ENCODE assay signal across 15 cellular contexts in the genomic region with DNA sequence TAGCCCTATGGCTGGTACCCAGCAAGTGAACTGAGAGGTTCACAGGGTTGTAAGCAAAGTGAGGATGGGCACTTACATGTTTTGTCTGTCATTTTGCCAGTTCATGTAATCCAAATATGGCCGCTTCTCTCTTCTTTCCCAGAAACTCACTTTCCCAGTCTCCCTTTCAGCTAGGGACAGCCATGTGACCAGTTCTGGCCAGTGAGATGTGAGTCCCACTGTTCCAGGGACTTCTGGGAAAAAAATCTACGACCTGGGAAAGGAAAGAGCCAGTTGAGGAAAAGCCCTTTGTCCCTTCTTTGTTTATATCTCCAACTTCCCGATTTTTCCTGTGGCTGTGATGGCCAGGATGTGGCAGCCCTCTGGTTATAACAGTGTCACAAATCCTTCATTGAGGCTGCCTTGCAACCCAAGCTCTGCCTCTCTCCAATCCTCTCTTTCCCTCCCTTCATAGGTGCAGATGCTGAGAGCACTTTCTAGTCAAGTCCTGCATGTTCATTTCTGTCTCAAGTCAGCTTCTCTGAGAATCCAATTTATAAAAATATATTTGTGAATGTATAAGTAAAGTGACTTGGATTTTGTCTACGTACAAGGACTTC.
DNase-seq lines count a peak whose midpoint lies in the region; ATAC-seq, FAIRE-seq and TF ChIP-seq lines count a peak whose summit lies in the region.
"Had no signal": no experiment of that assay in that cellular context is flagged by ENCODE, and none has a peak within 500 bp of the region (broad histone marks: within the 10 kb centered on the region; RNA-seq: fewer than 3 reads in every experiment).

No MANE protein-coding gene starts in this region.

- H3K27ac ChIP-seq in OCI-LY3 (ENCODE audit: low read length) (no peak overlapping the region), endothelial cell of umbilical vein (ENCODE audit: insufficient read depth, low read depth, low read length) (no peak overlapping the region), WERI-Rb-1 (no peak overlapping the region), right atrium auricular region (no peak overlapping the region), MM.1S (ENCODE audit: low read length) (no peak overlapping the region)
- H3K27ac ChIP-seq: C4-2B had no signal

- H3K4me1 ChIP-seq in OCI-LY3 (ENCODE audit: low read length), result no peaks in the 10 kb centered on the region
- H3K4me1 ChIP-seq in endothelial cell of umbilical vein (ENCODE audit: control insufficient read depth, extremely low read depth, insufficient read depth, low read length), result no peaks in the 10 kb centered on the region
- H3K4me1 ChIP-seq in right atrium auricular region, result no peaks in the 10 kb centered on the region
- no peaks in the 10 kb centered on the region for H3K4me1 ChIP-seq in MM.1S (ENCODE audit: low read length)

- FAIRE-seq in endothelial cell of umbilical vein (lab: Jason Lieb, UNC), result no peak

- dilution Hi-C loops in endothelial cell of umbilical vein (cut with MboI; ENCODE audit: extremely low pct_ligation_motif_present, low sequenced_read_pairs), result no loop called here

- H3K4me1 Mint-ChIP-seq in HFFc6 (ENCODE audit: low read depth), result no peaks in the 10 kb centered on the region

- no peak for TF ChIP-seq POLR2A in endothelial cell of umbilical vein (IDR thresholded peaks at IDR 0.05; ENCODE audit: low read depth, low read length)

- H3K4me3 ChIP-seq in AG10803 (ENCODE audit: low read length) (no peak overlapping the region), OCI-LY3 (ENCODE audit: low read length) (no peak overlapping the region; the same call in 1 of the 2 replicates), endothelial cell of umbilical vein (replicated peaks in 1 of 3; ENCODE audit: insufficient read depth in 1 of 3, low read depth in 1 of 3, low read length in 3 of 3) (no peak overlapping the region), WERI-Rb-1 (ENCODE audit: low read depth, low read length) (no peak overlapping the region), right atrium auricular region (no peak overlapping the region), MM.1S (ENCODE audit: low read length) (no peak overlapping the region)

- CTCF ChIA-PET in endothelial cell of umbilical vein (lab: Charles Lee), result no interaction called here

- H2AFZ ChIP-seq in OCI-LY3 (ENCODE audit: low read depth, low read length) (peak overlapping the region; percentile 11; the same call in 1 of the 2 replicates), endothelial cell of umbilical vein (ENCODE audit: low read depth, low read length) (no peak overlapping the region), MM.1S (ENCODE audit: low read length) (no peak overlapping the region)

- H3K4me3 Mint-ChIP-seq in HFFc6, result peak overlapping the region; percentile 45; the same call in 1 of the 2 replicates
- H3K4me3 Mint-ChIP-seq: activated CD4-positive, alpha-beta memory T cell treated with anti-CD3 and anti-CD28 coated beads for 36 hours; activated naive CD8-positive, alpha-beta T cell had no signal

- no peaks in the 10 kb centered on the region for H3K9me2 ChIP-seq in MM.1S (replicated peaks; ENCODE audit: insufficient read depth, low read length)

- ATAC-seq in HG02885 (IDR thresholded peaks at IDR 0.05; ENCODE audit: poor library complexity, unreplicated experiment), result no peak

- peaks cover 34% of the 10 kb centered on the region for H3K27me3 ChIP-seq in OCI-LY3 (ENCODE audit: low read depth, low read length)
- no peaks in the 10 kb centered on the region for H3K27me3 ChIP-seq in endothelial cell of umbilical vein (ENCODE audit: control insufficient read depth in 2 of 2, insufficient read depth in 2 of 2, low read length in 2 of 2)
- H3K27me3 ChIP-seq in WERI-Rb-1 (ENCODE audit: insufficient read depth, low read depth, severe bottlenecking), result peaks cover 82% of the 10 kb centered on the region
- no peaks in the 10 kb centered on the region for H3K27me3 ChIP-seq in right atrium auricular region
- H3K27me3 ChIP-seq in MM.1S (replicated peaks; ENCODE audit: insufficient read depth, low read length), result no peaks in the 10 kb centered on the region

- BruUV-seq in endothelial cell of umbilical vein (replicated peaks; lab: Mats Ljungman, UMichigan), result no TSS peak

- intact Hi-C loops in endothelial cell of umbilical vein (cut with micrococcal nuclease), result no loop called here

- no peaks in the 10 kb centered on the region for H3K79me2 ChIP-seq in OCI-LY3 (ENCODE audit: low read length)
- H3K79me2 ChIP-seq in endothelial cell of umbilical vein (ENCODE audit: control insufficient read depth, insufficient read depth, low read length), result no peaks in the 10 kb centered on the region
- H3K79me2 ChIP-seq in MM.1S (ENCODE audit: low read length), result no peaks in the 10 kb centered on the region

- H3K27ac Mint-ChIP-seq in HFFc6, result no peak overlapping the region
- H3K27ac Mint-ChIP-seq: activated CD4-positive, alpha-beta memory T cell treated with anti-CD3 and anti-CD28 coated beads for 36 hours; activated naive CD8-positive, alpha-beta T cell; progenitor cell of endocrine pancreas had no signal

- DNase-seq in AG10803 (ENCODE audit: low read depth), result peak; percentile 1
- no peak for DNase-seq in HFFc6
- peak; percentile 21 for DNase-seq in endothelial cell of umbilical vein (ENCODE audit: low read depth, low spot score)
- no peak for DNase-seq in WERI-Rb-1
- no peak for DNase-seq in right atrium auricular region (ENCODE audit: low spot score)
- no peak for DNase-seq in MM.1S
- DNase-seq: activated CD4-positive, alpha-beta memory T cell treated with anti-CD3 and anti-CD28 coated beads for 36 hours; head of caudate nucleus; NCI-H2081 treated with DMSO at 0.1 percent for 48 hours; stimulated activated CD4-positive, alpha-beta T cell treated with anti-CD3 and anti-CD28 coated beads, Interleukin-4, amount 100 ng/mL, for 4 hours had no signal

- H3K36me3 Mint-ChIP-seq in HFFc6 (ENCODE audit: low read depth), result peaks cover 4% of the 10 kb centered on the region; the same call in 1 of the 2 replicates
- H3K36me3 Mint-ChIP-seq: activated CD4-positive, alpha-beta memory T cell treated with anti-CD3 and anti-CD28 coated beads for 36 hours; activated naive CD8-positive, alpha-beta T cell had no signal

- POLR2A ChIA-PET in endothelial cell of umbilical vein (lab: Charles Lee), result no interaction called here

- H3K36me3 ChIP-seq in OCI-LY3 (replicated peaks; ENCODE audit: low read depth, low read length), result no peaks in the 10 kb centered on the region
- no peaks in the 10 kb centered on the region for H3K36me3 ChIP-seq in endothelial cell of umbilical vein (ENCODE audit: control insufficient read depth in 2 of 2, extremely low read depth in 1 of 2, insufficient read depth in 2 of 2, low read length in 2 of 2)
- no peaks in the 10 kb centered on the region for H3K36me3 ChIP-seq in WERI-Rb-1
- no peaks in the 10 kb centered on the region for H3K36me3 ChIP-seq in right atrium auricular region
- H3K36me3 ChIP-seq in MM.1S (replicated peaks; ENCODE audit: insufficient read depth, low read length), result no peaks in the 10 kb centered on the region

- H3K9ac ChIP-seq in OCI-LY3 (ENCODE audit: low read length) (no peak overlapping the region), endothelial cell of umbilical vein (replicated peaks; ENCODE audit: extremely low read depth, insufficient read depth, low read length) (no peak overlapping the region), MM.1S (ENCODE audit: low read length) (no peak overlapping the region)

- H3K9me3 Mint-ChIP-seq in HFFc6, result peaks cover 12% of the 10 kb centered on the region
- H3K9me3 Mint-ChIP-seq: activated CD4-positive, alpha-beta memory T cell treated with anti-CD3 and anti-CD28 coated beads for 36 hours had no signal

- no peaks in the 10 kb centered on the region for H3K27me3 Mint-ChIP-seq in HFFc6 (ENCODE audit: insufficient read depth)
- H3K27me3 Mint-ChIP-seq: activated CD4-positive, alpha-beta memory T cell treated with anti-CD3 and anti-CD28 coated beads for 36 hours had no signal

- H3K4me2 ChIP-seq in OCI-LY3 (ENCODE audit: low read length) (no peak overlapping the region), endothelial cell of umbilical vein (ENCODE audit: insufficient read depth, low read length) (no peak overlapping the region), MM.1S (ENCODE audit: low read depth, low read length) (no peak overlapping the region)

- H3K9me1 ChIP-seq in endothelial cell of umbilical vein (replicated peaks; ENCODE audit: control insufficient read depth, extremely low read depth, insufficient read depth, low read length), result no peaks in the 10 kb centered on the region

- H3K9me3 ChIP-seq in OCI-LY3 (ENCODE audit: insufficient read depth, low read length), result no peaks in the 10 kb centered on the region
- no peaks in the 10 kb centered on the region for H3K9me3 ChIP-seq in endothelial cell of umbilical vein (replicated peaks; ENCODE audit: control insufficient read depth, insufficient read depth, low read length)
- no peaks in the 10 kb centered on the region for H3K9me3 ChIP-seq in WERI-Rb-1 (ENCODE audit: severe bottlenecking)
- H3K9me3 ChIP-seq in right atrium auricular region, result no peaks in the 10 kb centered on the region
- no peaks in the 10 kb centered on the region for H3K9me3 ChIP-seq in MM.1S (replicated peaks; ENCODE audit: insufficient read depth, low read length)

- TF ChIP-seq CTCF in AG10803 (conservative IDR thresholded peaks at IDR 0.05; ENCODE audit: low read length), result no peak
- no peak for TF ChIP-seq CTCF in HFFc6 (IDR thresholded peaks at IDR 0.05)
- no peak for TF ChIP-seq CTCF in OCI-LY3 (IDR thresholded peaks at IDR 0.05; ENCODE audit: low read depth, low read length)
- no peak for TF ChIP-seq CTCF in endothelial cell of umbilical vein (IDR thresholded peaks at IDR 0.05; ENCODE audit: extremely low read depth in 1 of 2, insufficient read depth in 1 of 2, low read depth in 1 of 2, low read length in 2 of 2)
- TF ChIP-seq CTCF in WERI-Rb-1 (IDR thresholded peaks at IDR 0.05; ENCODE audit: low read depth, low read length), result no peak
- TF ChIP-seq CTCF in right atrium auricular region (IDR thresholded peaks at IDR 0.05), result no peak
- no peak for TF ChIP-seq CTCF in MM.1S (IDR thresholded peaks at IDR 0.05; ENCODE audit: low read length)

- no peaks in the 10 kb centered on the region for H4K20me1 ChIP-seq in OCI-LY3 (ENCODE audit: insufficient read depth, low read length)
- H4K20me1 ChIP-seq in endothelial cell of umbilical vein (replicated peaks; ENCODE audit: control insufficient read depth, extremely low read depth, insufficient read depth, low read length), result no peaks in the 10 kb centered on the region
- no peaks in the 10 kb centered on the region for H4K20me1 ChIP-seq in MM.1S (ENCODE audit: insufficient read depth, low read length)

- no peaks in the 10 kb centered on the region for H3F3A ChIP-seq in MM.1S (ENCODE audit: insufficient read depth, low read length)

TF ChIP-seq in endothelial cell of umbilical vein, 7 proteins besides CTCF, POLR2A, EP300 and RAD21 (continues in another document):
- TF ChIP-seq MYC (IDR thresholded peaks at IDR 0.05; ENCODE audit: low read depth, low read length) (no peak), JUN (IDR thresholded peaks at IDR 0.05; ENCODE audit: borderline replicate concordance, insufficient read depth, insufficient read length, low read depth) (no peak), EZH2 (IDR thresholded peaks at IDR 0.05; ENCODE audit: borderline replicate concordance, low read depth, low read length, severe bottlenecking) (no peak), POLR2AphosphoS5 (IDR thresholded peaks at IDR 0.05; ENCODE audit: insufficient read depth, low read depth, low read length) (no peak)

Comparison
In these comparisons a context has a peak if more than half of its experiments do, and no peak if none do; other contexts are left out.
1. DNase-seq: peak in AG10803 (single experiment) and endothelial cell of umbilical vein (single experiment); none in HFFc6 (single experiment), WERI-Rb-1 (single experiment), right atrium auricular region (single experiment) and MM.1S (single experiment).